Comparison of ENCODE assay signal across 21 cellular contexts in genomic region chr4:133624744-133625143, GRCh38.
DNase-seq lines count a peak whose midpoint lies in the region; ATAC-seq and TF ChIP-seq lines count a peak whose summit lies in the region.
"Had no signal": no experiment of that assay in that cellular context is flagged by ENCODE, and none has a peak within 500 bp of the region (broad histone marks: within the 10 kb centered on the region; RNA-seq: fewer than 3 reads in every experiment).

No MANE protein-coding gene starts in this region.

- 27 to 90% methylated on average over 2 to 3 of the region's 3 CpGs for WGBS in gastroesophageal sphincter (ENCODE audit: low coverage in 1 of 2), 2 donors

- H3K4me1 ChIP-seq in DND-41 (ENCODE audit: insufficient read depth, low read length) = peaks cover 50% of the 10 kb centered on the region
- no peaks in the 10 kb centered on the region for H3K4me1 ChIP-seq in neural progenitor cell
- H3K4me1 ChIP-seq in upper lobe of right lung = no peaks in the 10 kb centered on the region
- no peaks in the 10 kb centered on the region for H3K4me1 ChIP-seq in gastroesophageal sphincter
- H3K4me1 ChIP-seq: left lung, right lobe of liver had no signal

- intact Hi-C loops in upper lobe of right lung (cut with DNase I) = no loop called here

- H3K9me3 Mint-ChIP-seq in neural progenitor cell = peaks cover 15% of the 10 kb centered on the region

- peaks cover 59% of the 10 kb centered on the region for H3K4me1 Mint-ChIP-seq in neural progenitor cell
- H3K4me1 Mint-ChIP-seq: naive thymus-derived CD8-positive, alpha-beta T cell; stimulated activated memory B cell treated with anti-CD40 and anti-IgM and Interleukin-4, amounts not matched to agents 10 μg/mL and 1 μg/mL and 100 μg/mL, for 72 hours had no signal

- peaks cover 3% of the 10 kb centered on the region for H3K27me3 Mint-ChIP-seq in neural progenitor cell (ENCODE audit: insufficient read depth, low read depth)
- H3K27me3 Mint-ChIP-seq: naive thymus-derived CD8-positive, alpha-beta T cell; stimulated activated memory B cell treated with anti-CD40 and anti-IgM and Interleukin-4, amounts not matched to agents 10 μg/mL and 1 μg/mL and 100 μg/mL, for 72 hours had no signal

- H3K4me2 ChIP-seq in DND-41 (ENCODE audit: insufficient read depth, low read length) (no peak overlapping the region), neural progenitor cell (no peak overlapping the region)
- H3K4me2 ChIP-seq: KMS-11 had no signal

- no peak for TF ChIP-seq CTCF in DND-41 (IDR thresholded peaks at IDR 0.05; ENCODE audit: borderline replicate concordance, extremely low read depth, low read length, poor library complexity, severe bottlenecking)
- no peak for TF ChIP-seq CTCF in WERI-Rb-1 (IDR thresholded peaks at IDR 0.05; ENCODE audit: low read depth, low read length)
- TF ChIP-seq CTCF in neural progenitor cell (IDR thresholded peaks at IDR 0.05) = no peak
- TF ChIP-seq CTCF in upper lobe of right lung (IDR thresholded peaks at IDR 0.05) = no peak
- no peak for TF ChIP-seq CTCF in gastroesophageal sphincter (IDR thresholded peaks at IDR 0.05)

- peak overlapping the region; percentile 23 for H3K4me3 Mint-ChIP-seq in neural progenitor cell
- H3K4me3 Mint-ChIP-seq: CD8-positive, alpha-beta T cell; naive thymus-derived CD8-positive, alpha-beta T cell; stimulated activated memory B cell treated with anti-CD40 and anti-IgM and Interleukin-4, amounts not matched to agents 10 μg/mL and 1 μg/mL and 100 μg/mL, for 72 hours had no signal

- H3K27me3 ChIP-seq in DND-41 (ENCODE audit: insufficient read depth, low read length, poor library complexity) (no peaks in the 10 kb centered on the region), WERI-Rb-1 (ENCODE audit: insufficient read depth, low read depth, severe bottlenecking) (no peaks in the 10 kb centered on the region), neural progenitor cell (no peaks in the 10 kb centered on the region), upper lobe of right lung (no peaks in the 10 kb centered on the region), gastroesophageal sphincter (no peaks in the 10 kb centered on the region)
- H3K27me3 ChIP-seq: left lung, right lobe of liver had no signal

- no peak overlapping the region for H3K9ac ChIP-seq in DND-41 (ENCODE audit: low read depth, low read length)
- H3K9ac ChIP-seq in neural progenitor cell = no peak overlapping the region
- H3K9ac ChIP-seq: KMS-11 had no signal

- no peaks in the 10 kb centered on the region for H3K36me3 ChIP-seq in DND-41 (ENCODE audit: insufficient read depth, low read length)
- H3K36me3 ChIP-seq in WERI-Rb-1 = no peaks in the 10 kb centered on the region
- H3K36me3 ChIP-seq in neural progenitor cell = no peaks in the 10 kb centered on the region
- H3K36me3 ChIP-seq in upper lobe of right lung = no peaks in the 10 kb centered on the region
- no peaks in the 10 kb centered on the region for H3K36me3 ChIP-seq in gastroesophageal sphincter
- H3K36me3 ChIP-seq: left lung, right lobe of liver had no signal

- H3K36me3 Mint-ChIP-seq in neural progenitor cell = peaks cover 2% of the 10 kb centered on the region
- H3K36me3 Mint-ChIP-seq: CD8-positive, alpha-beta T cell; naive thymus-derived CD8-positive, alpha-beta T cell; stimulated activated memory B cell treated with anti-CD40 and anti-IgM and Interleukin-4, amounts not matched to agents 10 μg/mL and 1 μg/mL and 100 μg/mL, for 72 hours had no signal

- H3K79me2 ChIP-seq in DND-41 (ENCODE audit: insufficient read depth, low read length) (no peaks in the 10 kb centered on the region), neural progenitor cell (ENCODE audit: low read depth) (no peaks in the 10 kb centered on the region)

- H2AFZ ChIP-seq in DND-41 (ENCODE audit: low read depth, low read length) = peak overlapping the region; percentile 72; the same call in 1 of the 2 replicates
- H2AFZ ChIP-seq in neural progenitor cell (replicated peaks) = no peak overlapping the region

- H3K27ac Mint-ChIP-seq in neural progenitor cell = peak overlapping the region; percentile 67
- H3K27ac Mint-ChIP-seq: CD8-positive, alpha-beta T cell; naive thymus-derived CD8-positive, alpha-beta T cell; stimulated activated memory B cell treated with anti-CD40 and anti-IgM and Interleukin-4, amounts not matched to agents 10 μg/mL and 1 μg/mL and 100 μg/mL, for 72 hours had no signal

- H4K20me1 ChIP-seq in DND-41 (ENCODE audit: insufficient read depth, low read length) (no peaks in the 10 kb centered on the region), neural progenitor cell (ENCODE audit: low read depth) (no peaks in the 10 kb centered on the region)

- peaks cover 8% of the 10 kb centered on the region for H3K9me3 ChIP-seq in DND-41 (ENCODE audit: insufficient read depth, low read length, severe bottlenecking)
- no peaks in the 10 kb centered on the region for H3K9me3 ChIP-seq in WERI-Rb-1 (ENCODE audit: severe bottlenecking)
- H3K9me3 ChIP-seq in neural progenitor cell (ENCODE audit: low read depth) = no peaks in the 10 kb centered on the region
- no peaks in the 10 kb centered on the region for H3K9me3 ChIP-seq in upper lobe of right lung
- no peaks in the 10 kb centered on the region for H3K9me3 ChIP-seq in gastroesophageal sphincter
- H3K9me3 ChIP-seq: left lung, right lobe of liver had no signal

- peak; percentile 40; the same call in 1 of the 3 replicates for ATAC-seq in DND-41 (ENCODE audit: insufficient read depth, low read depth)
- no peak for ATAC-seq in upper lobe of right lung
- ATAC-seq in gastroesophageal sphincter = no peak
- ATAC-seq: CD8-positive, alpha-beta T cell; left lung; naive thymus-derived CD8-positive, alpha-beta T cell; PC-3; stimulated activated memory B cell treated with anti-CD40 and anti-IgM and Interleukin-4, amounts not matched to agents 10 μg/mL and 1 μg/mL and 100 μg/mL, for 72 hours had no signal

- H3F3A ChIP-seq in neural progenitor cell (ENCODE audit: low read depth) = no peaks in the 10 kb centered on the region

- H3K27ac ChIP-seq in DND-41 (ENCODE audit: low read length) (no peak overlapping the region; the same call in 1 of the 2 replicates), WERI-Rb-1 (0 out of 2 replicates have a peak overlapping the region, but pooled peaks have one; percentile 6), neural progenitor cell (no peak overlapping the region), upper lobe of right lung (no peak overlapping the region), gastroesophageal sphincter (no peak overlapping the region)
- H3K27ac ChIP-seq: epithelial cell of prostate, KMS-11, left lung, right lobe of liver had no signal

- H3K4me3 ChIP-seq in DND-41 (ENCODE audit: low read depth in 1 of 2, low read length in 2 of 2) = no peak overlapping the region
- H3K4me3 ChIP-seq in WERI-Rb-1 (ENCODE audit: low read depth, low read length) = no peak overlapping the region
- no peak overlapping the region for H3K4me3 ChIP-seq in neural progenitor cell
- no peak overlapping the region for H3K4me3 ChIP-seq in upper lobe of right lung
- H3K4me3 ChIP-seq in gastroesophageal sphincter = no peak overlapping the region
- H3K4me3 ChIP-seq: left lung, right lobe of liver had no signal

- no peak for DNase-seq in DND-41
- peak; percentile 2 for DNase-seq in NCI-H2171 (lab: John Stamatoyannopoulos, UW)
- peak; percentile 62 for DNase-seq in WERI-Rb-1
- peak; percentile 18 for DNase-seq in neural progenitor cell (ENCODE audit: low spot score)
- no peak for DNase-seq in upper lobe of right lung
- no peak for DNase-seq in activated T-cell treated with anti-CD3 and anti-CD28 coated beads, Interleukin-2, amount 50 U/mL, for 1 hour
- DNase-seq: activated CD4-positive, alpha-beta T cell treated with anti-CD3 and anti-CD28 coated beads for 4 hours; activated T-cell treated with anti-CD3 and anti-CD28 coated beads for 4 hours; CD8-positive, alpha-beta T cell; GOT3; left lung; naive thymus-derived CD8-positive, alpha-beta T cell; NCI-H2029 treated with DMSO at 0.1 percent for 48 hours; PC-3; right lobe of liver; stimulated activated CD4-positive, alpha-beta T cell treated with anti-CD3 and anti-CD28 coated beads, Interleukin-4, amount 100 ng/mL, for 24 hours; T-helper 1 cell had no signal

- no peak for TF ChIP-seq EP300 in gastroesophageal sphincter (IDR thresholded peaks at IDR 0.05)

- TF ChIP-seq POLR2A in gastroesophageal sphincter (IDR thresholded peaks at IDR 0.05) = no peak

Comparison
In these comparisons a context has a peak if more than half of its experiments do, and no peak if none do; other contexts are left out.
1. DNase-seq: peak in NCI-H2171 (single experiment), WERI-Rb-1 (single experiment) and neural progenitor cell (single experiment); none in DND-41 (single experiment), upper lobe of right lung (single experiment) and activated T-cell treated with anti-CD3 and anti-CD28 coated beads, Interleukin-2, amount 50 U/mL, for 1 hour (single experiment).